Comparison of ENCODE assay signal across 8 cellular contexts in genomic region chr19:16446108-16447014, GRCh38. TPM values are rescaled to one million over a fixed set of nuclear protein-coding genes. Genes with fewer than 3 reads are reported as not detected.
DNase-seq lines count a peak whose midpoint lies in the region; ATAC-seq and TF ChIP-seq lines count a peak whose summit lies in the region.

No MANE protein-coding gene starts in this region.

- TF ChIP-seq CTCF in epithelial cell of proximal tubule (conservative IDR thresholded peaks at IDR 0.05; ENCODE audit: low read depth, low read length) = no peak

- no peak overlapping the region for H3K4me3 Mint-ChIP-seq in activated T-cell treated with anti-CD3 and anti-CD28 coated beads, Interleukin-2, amount 50 U/mL, for 4 hours

- no peaks in the 10 kb centered on the region for H3K27me3 Mint-ChIP-seq in activated T-cell treated with anti-CD3 and anti-CD28 coated beads, Interleukin-2, amount 50 U/mL, for 4 hours (ENCODE audit: low read depth)

- ATAC-seq in GM19023 (IDR thresholded peaks at IDR 0.05; ENCODE audit: unreplicated experiment) (peak; percentile 34), HG02588 (IDR thresholded peaks at IDR 0.05; ENCODE audit: unreplicated experiment) (no peak)
- no peak for ATAC-seq in activated T-cell treated with anti-CD3 and anti-CD28 coated beads, Interleukin-2, amount 50 U/mL, for 4 hours

- peaks cover 4% of the 10 kb centered on the region for H3K9me3 Mint-ChIP-seq in activated T-cell treated with anti-CD3 and anti-CD28 coated beads, Interleukin-2, amount 50 U/mL, for 4 hours

- peak overlapping the region; percentile 6 for H3K4me3 ChIP-seq in epithelial cell of proximal tubule (ENCODE audit: low read depth, low read length)
- no peak overlapping the region for H3K4me3 ChIP-seq in skeletal muscle satellite cell (ENCODE audit: low read length)

- peaks cover 9% of the 10 kb centered on the region for H3K36me3 Mint-ChIP-seq in activated T-cell treated with anti-CD3 and anti-CD28 coated beads, Interleukin-2, amount 50 U/mL, for 4 hours (ENCODE audit: insufficient read depth)

- peaks cover 64% of the 10 kb centered on the region for H3K4me1 Mint-ChIP-seq in activated T-cell treated with anti-CD3 and anti-CD28 coated beads, Interleukin-2, amount 50 U/mL, for 4 hours (ENCODE audit: low read depth)

- no peak overlapping the region for H3K9ac ChIP-seq in skeletal muscle satellite cell (ENCODE audit: low read depth, low read length)

- no peaks in the 10 kb centered on the region for H3K9me3 ChIP-seq in skeletal muscle satellite cell (replicated peaks; ENCODE audit: low read length)

- no peaks in the 10 kb centered on the region for H3K27me3 ChIP-seq in skeletal muscle satellite cell (ENCODE audit: control insufficient read depth, insufficient read depth, low read length)

- peaks cover 7% of the 10 kb centered on the region for H3K36me3 ChIP-seq in skeletal muscle satellite cell (ENCODE audit: insufficient read depth, low read length)

- H3K4me1 ChIP-seq in skeletal muscle satellite cell (ENCODE audit: control insufficient read depth, insufficient read depth, low read length) = peaks cover 20% of the 10 kb centered on the region

- DNase-seq in MV-4-11 (lab: John Stamatoyannopoulos, UW) (peak; percentile 13), epithelial cell of proximal tubule (ENCODE audit: low read depth) (no peak), NOMO-1 treated with dmso at 0.1 percent for 144 hours (lab: John Stamatoyannopoulos, UW; ENCODE audit: unreplicated experiment) (no peak), UCSD-AML1 (lab: John Stamatoyannopoulos, UW; ENCODE audit: unreplicated experiment) (no peak)
- no peak for DNase-seq in activated T-cell treated with anti-CD3 and anti-CD28 coated beads, Interleukin-2, amount 50 U/mL, for 4 hours

- H3K4me2 ChIP-seq in skeletal muscle satellite cell (ENCODE audit: low read length) = peak overlapping the region; percentile 28

RNA-seq across cellular contexts. Expression of gene EPS15L1, which starts 25.4 kb away (rescaled TPM):
- total RNA-seq in epithelial cell of proximal tubule = 5.8 and 10.1 TPM in 2 replicates
- 13.3 and 14.4 TPM in 2 replicates for total RNA-seq in skeletal muscle satellite cell (2012; rRNA removed)
- total RNA-seq in activated T-cell treated with anti-CD3 and anti-CD28 coated beads, Interleukin-2, amount 50 U/mL, for 4 hours = 10 to 100 TPM; 37.0 to 40.1 (median 38.1) TPM

RNA-seq across cellular contexts. Expression of gene CALR3, which starts 49.6 kb away (rescaled TPM):
- not detected in 2 replicates for total RNA-seq in epithelial cell of proximal tubule
- total RNA-seq in skeletal muscle satellite cell (2012; rRNA removed) = 0.25 TPM in 1 of 2 replicates, not detected in the other
- total RNA-seq in activated T-cell treated with anti-CD3 and anti-CD28 coated beads, Interleukin-2, amount 50 U/mL, for 4 hours = not detected

RNA-seq across cellular contexts. Expression of gene C19orf44, which starts 49.8 kb away (rescaled TPM):
- 4.6 TPM in 2 replicates for total RNA-seq in epithelial cell of proximal tubule
- 3.7 and 3.8 TPM in 2 replicates for total RNA-seq in skeletal muscle satellite cell (2012; rRNA removed)
- total RNA-seq in activated T-cell treated with anti-CD3 and anti-CD28 coated beads, Interleukin-2, amount 50 U/mL, for 4 hours = 1 to 10 TPM; 2.4 to 3.2 (median 2.7) TPM
